Comparison of ENCODE assay signal across 15 cellular contexts in genomic region chr6:130150906-130151305, GRCh38.
DNase-seq lines count a peak whose midpoint lies in the region; ATAC-seq and TF ChIP-seq lines count a peak whose summit lies in the region.
"Had no signal": no experiment of that assay in that cellular context is flagged by ENCODE, and none has a peak within 500 bp of the region (broad histone marks: within the 10 kb centered on the region; RNA-seq: fewer than 3 reads in every experiment).

No MANE protein-coding gene starts in this region.

- H3K36me3 Mint-ChIP-seq in activated T-cell treated with anti-CD3 and anti-CD28 coated beads, Interleukin-2, amount 50 U/mL, for 24 hours (ENCODE audit: low read depth), result peaks cover 19% of the 10 kb centered on the region
- peaks cover 8% of the 10 kb centered on the region for H3K36me3 Mint-ChIP-seq in nephron progenitor cell (ENCODE audit: low read depth)

- no peaks in the 10 kb centered on the region for H3K9me3 Mint-ChIP-seq in activated T-cell treated with anti-CD3 and anti-CD28 coated beads, Interleukin-2, amount 50 U/mL, for 24 hours
- H3K9me3 Mint-ChIP-seq in nephron progenitor cell, result no peaks in the 10 kb centered on the region
- H3K9me3 Mint-ChIP-seq: CD4-positive, alpha-beta memory T cell had no signal

- no peaks in the 10 kb centered on the region for H3K36me3 ChIP-seq in SJCRH30

- no peak overlapping the region for H3K4me3 ChIP-seq in SJCRH30
- H3K4me3 ChIP-seq: GM23248 had no signal

- no peaks in the 10 kb centered on the region for H3K27me3 Mint-ChIP-seq in activated T-cell treated with anti-CD3 and anti-CD28 coated beads, Interleukin-2, amount 50 U/mL, for 24 hours
- H3K27me3 Mint-ChIP-seq in nephron progenitor cell (ENCODE audit: low read depth, poor library complexity), result peaks cover 2% of the 10 kb centered on the region
- H3K27me3 Mint-ChIP-seq: B cell; CD4-positive, alpha-beta memory T cell had no signal

- H3K4me1 ChIP-seq in SJCRH30, result no peaks in the 10 kb centered on the region

- H3K4me3 Mint-ChIP-seq in activated T-cell treated with anti-CD3 and anti-CD28 coated beads, Interleukin-2, amount 50 U/mL, for 24 hours, result no peak overlapping the region
- H3K4me3 Mint-ChIP-seq in nephron progenitor cell, result no peak overlapping the region
- H3K4me3 Mint-ChIP-seq: B cell; CD4-positive, alpha-beta memory T cell had no signal

- H3K9me3 ChIP-seq in SJCRH30 (replicated peaks), result no peaks in the 10 kb centered on the region

- H3K27ac Mint-ChIP-seq in activated T-cell treated with anti-CD3 and anti-CD28 coated beads, Interleukin-2, amount 50 U/mL, for 24 hours, result peak overlapping the region; percentile 39
- H3K27ac Mint-ChIP-seq in nephron progenitor cell, result peak overlapping the region; percentile 17
- H3K27ac Mint-ChIP-seq: B cell had no signal

- DNase-seq in activated T-cell treated with anti-CD3 and anti-CD28 coated beads, Interleukin-2, amount 50 U/mL, for 24 hours, result no peak
- no peak for DNase-seq in activated T-cell treated with anti-CD3 and anti-CD28 coated beads, Interleukin-2, amount 50 U/mL, for 1 hour
- DNase-seq in D341Med (ENCODE audit: low spot score), result peak; percentile 69
- peak; percentile 5 to 40 for DNase-seq in SJCRH30
- no peak for DNase-seq in nephron progenitor cell
- no peak for DNase-seq in H4 (ENCODE audit: low spot score)
- no peak for DNase-seq in NCI-H1694 (lab: John Stamatoyannopoulos, UW)
- DNase-seq: C1 segment of cervical spinal cord; CD4-positive, alpha-beta memory T cell; DMS53; GM23248; H7 had no signal

- no peak for ATAC-seq in GM18498 (IDR thresholded peaks at IDR 0.05; ENCODE audit: unreplicated experiment)

- no peak for TF ChIP-seq CTCF in nephron progenitor cell (IDR thresholded peaks at IDR 0.05)

- no peaks in the 10 kb centered on the region for H3K27me3 ChIP-seq in SJCRH30

- H3K27ac ChIP-seq in SJCRH30, result no peak overlapping the region
- H3K27ac ChIP-seq: GM23248, HL-60 had no signal

- no peaks in the 10 kb centered on the region for H3K4me1 Mint-ChIP-seq in activated T-cell treated with anti-CD3 and anti-CD28 coated beads, Interleukin-2, amount 50 U/mL, for 24 hours (ENCODE audit: low read depth)
- H3K4me1 Mint-ChIP-seq in nephron progenitor cell, result no peaks in the 10 kb centered on the region

Comparison
In these comparisons a context has a peak if more than half of its experiments do, and no peak if none do; other contexts are left out.
1. DNase-seq: peak in D341Med (single experiment) and SJCRH30 (2 of 2); none in activated T-cell treated with anti-CD3 and anti-CD28 coated beads, Interleukin-2, amount 50 U/mL, for 24 hours (single experiment), activated T-cell treated with anti-CD3 and anti-CD28 coated beads, Interleukin-2, amount 50 U/mL, for 1 hour (single experiment), nephron progenitor cell (single experiment), H4 (single experiment) and NCI-H1694 (single experiment).